ENCODE assay signal across 12 cellular contexts in the genomic region with DNA sequence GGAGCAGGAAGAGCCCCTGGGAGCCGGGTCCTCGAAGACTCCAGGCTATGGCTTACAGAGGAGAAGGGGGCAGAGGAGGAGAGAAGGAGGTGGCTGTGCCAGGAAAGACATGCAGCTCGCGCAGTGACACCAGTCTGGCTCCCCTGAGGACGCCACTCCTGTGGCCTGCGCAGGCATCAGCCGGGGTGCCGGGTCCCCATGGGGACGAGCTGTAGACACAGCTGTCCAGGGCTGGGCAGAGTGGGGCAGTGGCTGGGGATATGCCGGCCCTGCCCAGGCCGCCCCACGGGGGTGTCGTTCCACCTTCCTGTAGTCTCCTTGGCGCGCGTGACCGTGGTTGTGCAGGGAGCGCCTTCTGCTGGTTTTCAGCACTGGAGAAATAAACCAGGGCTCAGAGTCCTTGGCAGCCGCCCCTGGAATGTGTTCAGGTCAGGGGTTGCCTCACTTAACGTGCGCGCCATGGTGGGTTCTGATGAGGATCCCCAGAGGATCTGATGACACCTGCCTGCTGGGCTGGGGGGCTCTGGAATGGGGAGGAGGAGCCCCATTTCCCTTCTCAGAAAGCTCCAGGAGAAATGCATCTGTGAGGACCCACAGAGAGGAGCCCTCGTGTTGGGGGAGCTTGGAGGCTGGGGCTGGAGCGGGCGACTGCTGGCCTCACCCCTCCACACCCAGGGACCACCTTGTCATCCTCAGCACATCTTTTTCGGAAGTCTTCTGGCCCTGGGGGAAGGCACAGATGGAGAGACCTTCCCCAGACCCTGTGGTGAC. TPM values are rescaled to one million over a fixed set of nuclear protein-coding genes. Genes with fewer than 3 reads are reported as not detected.
DNase-seq lines count a peak whose midpoint lies in the region; TF ChIP-seq lines count a peak whose summit lies in the region.
"Had no signal": no experiment of that assay in that cellular context is flagged by ENCODE, and none has a peak within 500 bp of the region (broad histone marks: within the 10 kb centered on the region; RNA-seq: fewer than 3 reads in every experiment).

No MANE protein-coding gene starts in this region.

- peaks cover 11 to 49% of the 10 kb centered on the region in 2 donors for H3K4me1 ChIP-seq in ascending aorta
- H3K4me1 ChIP-seq in muscle layer of duodenum (ENCODE audit: control insufficient read depth in 1 of 2, insufficient read depth in 2 of 2, low read length in 2 of 2) = peaks cover 0 to 32% of the 10 kb centered on the region in 2 donors
- H3K4me1 ChIP-seq in tibial artery = peaks cover 0 to 67% (median 39%) of the 10 kb centered on the region in 4 donors

- TF ChIP-seq CTCF in ascending aorta (IDR thresholded peaks at IDR 0.05) = peak in 2 of 3 experiments; percentile 23 to 35
- no peak for TF ChIP-seq CTCF in fibroblast of villous mesenchyme (IDR thresholded peaks at IDR 0.05; ENCODE audit: insufficient read depth, low read depth, low read length)
- TF ChIP-seq CTCF in tibial artery (IDR thresholded peaks at IDR 0.05) = peak in 1 of 2 experiments; percentile 18

- H3K9me3 ChIP-seq in ascending aorta (no peaks in the 10 kb centered on the region), muscle layer of duodenum (ENCODE audit: control insufficient read depth in 1 of 2, low read length in 2 of 2) (no peaks in the 10 kb centered on the region), tibial artery (no peaks in the 10 kb centered on the region)

- no peak overlapping the region for H3K4me3 ChIP-seq in ascending aorta
- no peak overlapping the region for H3K4me3 ChIP-seq in fibroblast of villous mesenchyme (ENCODE audit: low read depth, low read length)
- peak overlapping the region in 1 of 2 donors; percentile 46 for H3K4me3 ChIP-seq in muscle layer of duodenum (ENCODE audit: low read depth in 1 of 2, low read length in 2 of 2)
- peak overlapping the region in 1 of 2 donors; percentile 0 for H3K4me3 ChIP-seq in tibial artery
- H3K4me3 ChIP-seq: GM23248 had no signal

- H3K27ac ChIP-seq in ascending aorta (peak overlapping the region; percentile 96 to 99), muscle layer of duodenum (ENCODE audit: low read length) (peak overlapping the region; percentile 69), tibial artery (peak overlapping the region; percentile 94 to 99)
- H3K27ac ChIP-seq: GM23248 had no signal

- intact Hi-C loops in ascending aorta (cut with DNase I) (loop anchor here (1.0 to 10.0 kb wide), 2 partner anchors 18 to 191 kb away; no protein-coding TSS in a partner anchor), tibial artery (cut with DNase I; ENCODE audit: low total_unique reads) (no loop called here)

- H3K36me3 ChIP-seq in ascending aorta (peaks cover 10 to 30% of the 10 kb centered on the region in 2 donors), muscle layer of duodenum (ENCODE audit: control insufficient read depth in 1 of 2, insufficient read depth in 2 of 2, low read length in 2 of 2) (peaks cover 4% of the 10 kb centered on the region in 2 donors), tibial artery (peaks cover 3 to 17% (median 4%) of the 10 kb centered on the region in 3 donors)

- DNase-seq in ascending aorta (ENCODE audit: low spot score in 2 of 2) (peak in 1 of 2 donors; percentile 90), fibroblast of villous mesenchyme (ENCODE audit: low read depth) (peak; percentile 81), tibial artery (peak; percentile 60 to 91), NCI-H748 (lab: John Stamatoyannopoulos, UW; ENCODE audit: unreplicated experiment) (no peak), DMS153 (lab: John Stamatoyannopoulos, UW) (no peak), NOMO-1 treated with dmso at 0.1 percent for 144 hours (lab: John Stamatoyannopoulos, UW; ENCODE audit: unreplicated experiment) (no peak)
- DNase-seq: activated gamma-delta T cell treated with Interleukin-2 at 50 U/mL for 16 hours, dermis blood vessel endothelial cell, GM23248, NCI-H187 treated with DMSO at 0.1 percent for 48 hours, T-helper 1 cell had no signal

- H3K27me3 ChIP-seq in ascending aorta (no peaks in the 10 kb centered on the region), muscle layer of duodenum (ENCODE audit: low read depth, low read length) (no peaks in the 10 kb centered on the region), tibial artery (no peaks in the 10 kb centered on the region)

RNA-seq across cellular contexts. Expression of gene RAMP1, which starts 26.7 kb away (rescaled TPM):
- total RNA-seq in ascending aorta (191 TPM), fibroblast of villous mesenchyme (28.0 and 35.0 TPM in 2 replicates)

Comparison
In these comparisons a context has a peak if more than half of its experiments do, and no peak if none do; other contexts are left out.
1. DNase-seq: peak in fibroblast of villous mesenchyme (single experiment) and tibial artery (2 of 2); none in NCI-H748 (single experiment), DMS153 (single experiment) and NOMO-1 treated with dmso at 0.1 percent for 144 hours (single experiment).
2. Peak in every context shown above with its lines, with median percentiles within 50 percentile points of each other: H3K27ac ChIP-seq.